ENCODE assay signal across 8 cellular contexts in genomic region chrX:7109838-7110793, GRCh38. TPM values are rescaled to one million over a fixed set of nuclear protein-coding genes. Genes with fewer than 3 reads are reported as not detected.
DNase-seq lines count a peak whose midpoint lies in the region; ATAC-seq, FAIRE-seq and TF ChIP-seq lines count a peak whose summit lies in the region.

No MANE protein-coding gene starts in this region.

- no peak overlapping the region for H3K4me3 ChIP-seq in HUES6 (ENCODE audit: low read depth, low read length)
- no peak overlapping the region for H3K4me3 ChIP-seq in mucosa of stomach (ENCODE audit: low read length)
- H3K4me3 ChIP-seq in BE2C (ENCODE audit: low read depth, low read length): no peak overlapping the region

- H3K27ac ChIP-seq in HUES6 (ENCODE audit: low read depth, low read length) (peak overlapping the region; percentile 34; the same call in 1 of the 2 replicates), foreskin keratinocyte (no peak overlapping the region)

- H3K4me1 ChIP-seq in HUES6 (ENCODE audit: control insufficient read depth, insufficient read depth, low read length): peaks cover 30% of the 10 kb centered on the region
- H3K4me1 ChIP-seq in mucosa of stomach (ENCODE audit: control insufficient read depth, insufficient read depth, low read length): peaks cover 17% of the 10 kb centered on the region
- no peaks in the 10 kb centered on the region for H3K4me1 ChIP-seq in BE2C
- no peaks in the 10 kb centered on the region for H3K4me1 ChIP-seq in foreskin keratinocyte

- no peaks in the 10 kb centered on the region for H3K27me3 ChIP-seq in HUES6 (ENCODE audit: control insufficient read depth, insufficient read depth, low read length)
- H3K27me3 ChIP-seq in mucosa of stomach (ENCODE audit: control insufficient read depth, insufficient read depth, low read length): no peaks in the 10 kb centered on the region
- no peaks in the 10 kb centered on the region for H3K27me3 ChIP-seq in BE2C
- no peaks in the 10 kb centered on the region for H3K27me3 ChIP-seq in foreskin keratinocyte

- no peak for DNase-seq in BE2C
- DNase-seq in foreskin keratinocyte: no peak
- DNase-seq in midbrain (lab: John Stamatoyannopoulos, UW): no peak
- DNase-seq in D721Med (ENCODE audit: insufficient read length, low spot score): no peak

- H3K36me3 ChIP-seq in HUES6 (ENCODE audit: control insufficient read depth, insufficient read depth, low read length) (no peaks in the 10 kb centered on the region; the same call in none of the 2 replicates), mucosa of stomach (ENCODE audit: control insufficient read depth, insufficient read depth, low read length) (no peaks in the 10 kb centered on the region), BE2C (no peaks in the 10 kb centered on the region)

- no peak for FAIRE-seq in D721Med (lab: Jason Lieb, UNC)

- TF ChIP-seq CTCF in BE2C (IDR thresholded peaks at IDR 0.05; ENCODE audit: low read depth, low read length) (no peak), foreskin keratinocyte (conservative IDR thresholded peaks at IDR 0.05) (no peak), D721Med (IDR thresholded peaks at IDR 0.05; ENCODE audit: insufficient read depth, missing control alignments) (no peak)

- H3K9me3 ChIP-seq in HUES6 (ENCODE audit: control insufficient read depth, insufficient read depth, low read depth, low read length) (no peaks in the 10 kb centered on the region), mucosa of stomach (ENCODE audit: control insufficient read depth, low read length) (no peaks in the 10 kb centered on the region), BE2C (no peaks in the 10 kb centered on the region)

- ATAC-seq in GM18867 (IDR thresholded peaks at IDR 0.05; ENCODE audit: unreplicated experiment) (peak; percentile 78), GM21717 (IDR thresholded peaks at IDR 0.05; ENCODE audit: unreplicated experiment) (peak; percentile 72), foreskin keratinocyte (no peak)

- peak overlapping the region; percentile 18 for H3K9ac ChIP-seq in HUES6 (ENCODE audit: low read length)
- H3K9ac ChIP-seq in mucosa of stomach (ENCODE audit: low read length): peak overlapping the region; percentile 53

RNA-seq across cellular contexts. Expression of gene STS, which starts 37.4 kb away (rescaled TPM):
- polyA plus RNA-seq in BE2C (2012; ENCODE audit: insufficient read depth, insufficient read length, low read depth): 0.97 TPM
- 1.2 and 1.5 TPM in 2 replicates for total RNA-seq in foreskin keratinocyte
- polyA plus RNA-seq in foreskin keratinocyte: 0.38 and 0.50 TPM in 2 replicates

RNA-seq across cellular contexts. Expression of gene PUDP, which starts 37.8 kb away (rescaled TPM):
- 22.6 TPM for polyA plus RNA-seq in BE2C (2012; ENCODE audit: insufficient read depth, insufficient read length, low read depth)
- total RNA-seq in foreskin keratinocyte: 16.4 and 18.5 TPM in 2 replicates
- polyA plus RNA-seq in foreskin keratinocyte: 13.0 and 16.1 TPM in 2 replicates
